Comparison of ENCODE assay signal across 8 cellular contexts in genomic region chr6:134317471-134318131, GRCh38. TPM values are rescaled to one million over a fixed set of nuclear protein-coding genes. Genes with fewer than 3 reads are reported as not detected.
A peak's percentile ranks its signal among the peaks of the same experiment; 100 is the strongest.
DNase-seq lines count a peak whose midpoint lies in the region; ATAC-seq, FAIRE-seq and TF ChIP-seq lines count a peak whose summit lies in the region.

Gene SGK1 (minus strand): TSS chr6:134318112. CDS start chr6:134317460, 652 bp downstream.

- H3K4me1 ChIP-seq in small intestine (ENCODE audit: control insufficient read depth in 2 of 2, insufficient read depth in 1 of 2, low read depth in 1 of 2, low read length in 1 of 2): no peaks in the 10 kb centered on the region

- POLR2A ChIA-PET in activated B cell treated with CpG ODN at 0.5 μM for 24 hours (lab: Charles Lee): interaction anchor here (0.6 to 0.7 kb wide), 2 partner anchors 71 to 155 kb away, joined by 3 read pairs; no protein-coding TSS in a partner anchor

- H3K4me3 Mint-ChIP-seq in HFFc6: peak within 1 kb of the TSS; percentile 87
- peak within 1 kb of the TSS; percentile 75 for H3K4me3 Mint-ChIP-seq in activated B cell treated with CpG ODN at 0.5 μM for 24 hours
- peak within 1 kb of the TSS; percentile 83 for H3K4me3 Mint-ChIP-seq in dendritic cell treated with granulocyte-macrophage colony-stimulating factor and Interleukin-4, amounts not matched to agents 40 ng/mL and 50 ng/mL, for 4 days

- TF ChIP-seq CTCF in HFFc6 (IDR thresholded peaks at IDR 0.05): no peak
- no peak for TF ChIP-seq CTCF in activated B cell treated with CpG ODN at 0.5 μM for 24 hours (IDR thresholded peaks at IDR 0.05)

- no peak for FAIRE-seq in small intestine (lab: Jason Lieb, UNC)

- intact Hi-C loops in activated B cell treated with CpG ODN at 0.5 μM for 24 hours (cut with micrococcal nuclease): loop anchor here (2.0 kb wide), 2 partner anchors 17 to 139 kb away; no protein-coding TSS in a partner anchor
- intact Hi-C loops in dendritic cell treated with granulocyte-macrophage colony-stimulating factor and Interleukin-4, amounts not matched to agents 40 ng/mL and 50 ng/mL, for 4 days (cut with micrococcal nuclease): loop anchor here (10.0 kb wide), 1 partner anchor 63 kb away; no protein-coding TSS in a partner anchor

- H3K27ac Mint-ChIP-seq in HFFc6: no peak within 1 kb of the TSS
- H3K27ac Mint-ChIP-seq in activated B cell treated with CpG ODN at 0.5 μM for 24 hours: no peak within 1 kb of the TSS
- H3K27ac Mint-ChIP-seq in dendritic cell treated with granulocyte-macrophage colony-stimulating factor and Interleukin-4, amounts not matched to agents 40 ng/mL and 50 ng/mL, for 4 days: peak within 1 kb of the TSS; percentile 55

- H3K27me3 ChIP-seq in small intestine (ENCODE audit: control insufficient read depth in 2 of 2, insufficient read depth in 2 of 2, low read length in 2 of 2): no peaks in the 10 kb centered on the region

- CTCF ChIA-PET in activated B cell treated with CpG ODN at 0.5 μM for 24 hours (lab: Charles Lee): no interaction called here

- H3K4me1 Mint-ChIP-seq in HFFc6 (ENCODE audit: low read depth) (peaks cover 26% of the 10 kb centered on the region), activated B cell treated with CpG ODN at 0.5 μM for 24 hours (peaks cover 13% of the 10 kb centered on the region)
- peaks cover 13% of the 10 kb centered on the region for H3K4me1 Mint-ChIP-seq in dendritic cell treated with granulocyte-macrophage colony-stimulating factor and Interleukin-4, amounts not matched to agents 40 ng/mL and 50 ng/mL, for 4 days (ENCODE audit: low read depth)

- 4 to 5% (median 4%) methylated on average over 33 of the region's 33 CpGs for WGBS in small intestine, 3 donors

- H3K27me3 Mint-ChIP-seq in HFFc6 (ENCODE audit: insufficient read depth) (peaks cover 4% of the 10 kb centered on the region), activated B cell treated with CpG ODN at 0.5 μM for 24 hours (peaks cover 18% of the 10 kb centered on the region)
- H3K27me3 Mint-ChIP-seq in dendritic cell treated with granulocyte-macrophage colony-stimulating factor and Interleukin-4, amounts not matched to agents 40 ng/mL and 50 ng/mL, for 4 days: peaks cover 39% of the 10 kb centered on the region

- ATAC-seq in activated B cell treated with CpG ODN at 0.5 μM for 24 hours (ENCODE audit: low read depth): peak; percentile 49
- ATAC-seq in HG03280 (IDR thresholded peaks at IDR 0.05; ENCODE audit: unreplicated experiment): no peak
- no peak for ATAC-seq in HG02840 (IDR thresholded peaks at IDR 0.05; ENCODE audit: low FRiP score, unreplicated experiment)

- H3K9me3 Mint-ChIP-seq in HFFc6 (no peaks in the 10 kb centered on the region), activated B cell treated with CpG ODN at 0.5 μM for 24 hours (peaks cover 6% of the 10 kb centered on the region)
- peaks cover 20% of the 10 kb centered on the region for H3K9me3 Mint-ChIP-seq in dendritic cell treated with granulocyte-macrophage colony-stimulating factor and Interleukin-4, amounts not matched to agents 40 ng/mL and 50 ng/mL, for 4 days

- no peaks in the 10 kb centered on the region for H3K9me3 ChIP-seq in small intestine (ENCODE audit: control insufficient read depth, low read depth)

- H3K36me3 ChIP-seq in small intestine (ENCODE audit: control insufficient read depth in 2 of 2, insufficient read depth in 2 of 2, low read length in 2 of 2): no peaks in the 10 kb centered on the region

- H3K27ac ChIP-seq in small intestine (ENCODE audit: low read depth in 1 of 2, low read length in 1 of 2): no peak within 1 kb of the TSS

- H3K4me3 ChIP-seq in small intestine (ENCODE audit: low read depth in 1 of 2, low read length in 2 of 2): peak within 1 kb of the TSS; percentile 25 to 33

- peak; percentile 65 for DNase-seq in AG20443 (ENCODE audit: low spot score)
- peak; percentile 10 for DNase-seq in HFFc6
- peak; percentile 22 for DNase-seq in activated B cell treated with CpG ODN at 0.5 μM for 24 hours
- DNase-seq in kidney glomerular epithelial cell (lab: John Stamatoyannopoulos, UW): peak; percentile 33
- DNase-seq in small intestine: peak; percentile 25

- H3K36me3 Mint-ChIP-seq in HFFc6 (ENCODE audit: low read depth): no peaks in the 10 kb centered on the region
- no peaks in the 10 kb centered on the region for H3K36me3 Mint-ChIP-seq in activated B cell treated with CpG ODN at 0.5 μM for 24 hours (ENCODE audit: low read depth)
- no peaks in the 10 kb centered on the region for H3K36me3 Mint-ChIP-seq in dendritic cell treated with granulocyte-macrophage colony-stimulating factor and Interleukin-4, amounts not matched to agents 40 ng/mL and 50 ng/mL, for 4 days (ENCODE audit: low read depth)

RNA-seq across cellular contexts. Expression of gene SGK1, which starts in this region (rescaled TPM):
- total RNA-seq in HFFc6 (2021; fragmentation: NEBNext Ultra II Directional; extraction: Animal tissue kit (Norgen Biotek cat#: 25700)): 100 to 1,000 TPM in 4 of 6 experiments, 10 to 100 TPM in 2; 75.4 to 117 (median 104) TPM
- 32.8 and 36.2 TPM in 2 replicates for total RNA-seq in activated B cell treated with CpG ODN at 0.5 μM for 24 hours
- 100 to 1,000 TPM; 127 to 848 (median 239) TPM for polyA plus RNA-seq in small intestine

Comparison
In these comparisons a context has a peak if more than half of its experiments do, and no peak if none do; other contexts are left out.
1. DNase-seq: peak in every context shown above with its lines; median percentile 65 in AG20443; 33 in kidney glomerular epithelial cell; 25 in small intestine; 22 in activated B cell treated with CpG ODN at 0.5 μM for 24 hours; 10 in HFFc6.